Comparison of ENCODE assay signal across 8 cellular contexts in the genomic region with DNA sequence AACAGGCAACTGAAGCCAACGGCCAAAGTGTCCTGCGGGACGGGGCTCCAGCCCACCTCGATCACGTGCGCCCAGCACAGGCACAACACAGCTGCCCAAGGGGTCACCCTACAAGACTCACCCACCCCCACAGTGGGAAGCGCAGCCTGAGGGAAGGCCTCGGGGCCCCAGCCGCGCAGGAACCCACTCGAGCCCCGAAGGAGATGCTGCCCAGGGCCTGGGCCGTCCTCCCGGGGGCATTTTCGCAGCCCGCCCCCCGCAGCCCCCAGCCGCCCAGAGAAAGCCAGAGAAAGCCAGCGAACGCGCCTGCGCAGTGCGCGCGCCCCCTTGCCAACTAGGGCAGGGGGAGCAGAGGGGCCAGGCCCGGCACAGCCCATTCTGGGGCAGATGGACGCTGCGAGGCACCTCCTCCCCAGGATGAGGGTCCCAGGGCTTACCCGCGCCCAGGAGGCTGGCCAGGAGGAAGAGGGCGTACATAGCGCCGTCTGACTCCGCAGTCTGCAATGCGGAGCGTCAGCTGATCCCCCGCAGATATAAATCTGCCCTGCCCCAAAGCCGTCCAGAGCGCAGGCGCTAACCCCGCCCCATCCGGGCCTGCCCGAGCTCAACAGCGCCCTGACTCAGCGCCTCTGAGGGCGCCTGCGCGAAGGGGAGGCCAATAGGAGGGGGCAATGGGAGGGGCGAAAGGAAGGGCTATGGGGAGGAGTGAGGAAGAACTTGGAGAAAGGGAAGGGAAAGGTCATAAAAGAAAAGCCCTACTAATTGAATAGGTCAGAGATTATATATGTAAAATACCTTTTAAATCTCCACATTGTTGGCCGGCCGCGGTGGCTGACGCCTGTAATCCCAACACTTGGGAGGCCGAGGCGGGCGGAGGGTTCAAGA. TPM values are rescaled to one million over a fixed set of nuclear protein-coding genes. Genes with fewer than 3 reads are reported as not detected.
DNase-seq lines count a peak whose midpoint lies in the region; ATAC-seq, FAIRE-seq and TF ChIP-seq lines count a peak whose summit lies in the region.

A gene (minus strand): TSS at position 507 of the 885 bp plus-strand sequence. CDS start 30 bp downstream, at position 477.

- peak within 1 kb of the TSS; percentile 94 for H3K4me3 ChIP-seq in adipocyte (ENCODE audit: low read length)
- peak within 1 kb of the TSS; percentile 91 to 100 (median 94) for H3K4me3 ChIP-seq in pancreas
- peak within 1 kb of the TSS; percentile 83 to 94 for H3K4me3 ChIP-seq in tibial artery

- H3K4me1 ChIP-seq in adipocyte (ENCODE audit: control insufficient read depth, insufficient read depth, low read length) (peaks cover 43% of the 10 kb centered on the region), pancreas (peaks cover 7 to 35% (median 18%) of the 10 kb centered on the region in 3 donors), tibial artery (peaks cover 0 to 41% (median 27%) of the 10 kb centered on the region in 4 donors)

- peak; percentile 95 for FAIRE-seq in pancreas (lab: Jason Lieb, UNC)

- peak; percentile 97 for ATAC-seq in HG02798 (IDR thresholded peaks at IDR 0.05; ENCODE audit: poor library complexity, unreplicated experiment)
- peak; percentile 98 for ATAC-seq in Right ventricle myocardium superior (ENCODE audit: poor library complexity)
- ATAC-seq in pancreas: peak; percentile 91 to 98 (median 98)

- TF ChIP-seq CTCF in GM12872 (IDR thresholded peaks at IDR 0.05; ENCODE audit: insufficient read depth, low read depth, low read length) (0 out of 3 replicates have a peak, but pooled peaks have one; percentile 3), pancreas (IDR thresholded peaks at IDR 0.05) (no peak), tibial artery (IDR thresholded peaks at IDR 0.05) (no peak)

- peak; percentile 97 for DNase-seq in NCI-H1436 (lab: John Stamatoyannopoulos, UW)
- peak; percentile 97 for DNase-seq in T follicular helper cell (ENCODE audit: low read depth)
- peak; percentile 99 for DNase-seq in adipocyte (ENCODE audit: low read depth)
- peak; percentile 100 for DNase-seq in Right ventricle myocardium superior
- DNase-seq in pancreas: peak; percentile 99 to 100 (median 99)
- DNase-seq in tibial artery: peak; percentile 99

- peaks cover 6% of the 10 kb centered on the region for H3K36me3 ChIP-seq in adipocyte (ENCODE audit: control insufficient read depth, insufficient read depth, low read length, severe bottlenecking)
- no peaks in the 10 kb centered on the region for H3K36me3 ChIP-seq in pancreas
- no peaks in the 10 kb centered on the region for H3K36me3 ChIP-seq in tibial artery

- H3K9me3 ChIP-seq in adipocyte (ENCODE audit: control insufficient read depth, low read length) (no peaks in the 10 kb centered on the region), pancreas (no peaks in the 10 kb centered on the region), tibial artery (no peaks in the 10 kb centered on the region)

- 3% methylated on average over 52 to 56 of the region's 56 CpGs for WGBS in pancreas, 2 donors

- intact Hi-C loops in Right ventricle myocardium superior (cut with DNase I): no loop called here
- intact Hi-C loops in pancreas (cut with DNase I): no loop called here
- intact Hi-C loops in tibial artery (cut with DNase I; ENCODE audit: low total_unique reads): no loop called here

- H3K27me3 ChIP-seq in adipocyte (replicated peaks; ENCODE audit: control insufficient read depth, insufficient read depth, low read length) (no peaks in the 10 kb centered on the region), pancreas (no peaks in the 10 kb centered on the region), tibial artery (no peaks in the 10 kb centered on the region)

- peak within 1 kb of the TSS; percentile 91 to 98 (median 97) for H3K27ac ChIP-seq in pancreas
- H3K27ac ChIP-seq in tibial artery: peak within 1 kb of the TSS; percentile 95 to 99

- H3K9ac ChIP-seq in adipocyte (ENCODE audit: low read length): peak within 1 kb of the TSS; percentile 96

RNA-seq across cellular contexts. Expression of the gene that starts here (rescaled TPM):
- total RNA-seq in Right ventricle myocardium superior (1,816 TPM), pancreas (100 to 1,000 TPM; 301 to 781 (median 358) TPM)
- 100 to 1,000 TPM; 225 to 473 TPM for polyA plus RNA-seq in pancreas

Comparison
In these comparisons a context has a peak if more than half of its experiments do, and no peak if none do; other contexts are left out.
1. Peak in every context shown above with its lines: DNase-seq, ATAC-seq, H3K4me3 ChIP-seq and H3K27ac ChIP-seq.